Comparison of ENCODE assay signal across 18 cellular contexts in genomic region chr3:66021731-66022131, GRCh38. TPM values are rescaled to one million over a fixed set of nuclear protein-coding genes. Genes with fewer than 3 reads are reported as not detected.
A peak's percentile ranks its signal among the peaks of the same experiment; 100 is the strongest.
DNase-seq lines count a peak whose midpoint lies in the region; ATAC-seq and TF ChIP-seq lines count a peak whose summit lies in the region.
"Had no signal": no experiment of that assay in that cellular context is flagged by ENCODE, and none has a peak within 500 bp of the region (broad histone marks: within the 10 kb centered on the region; RNA-seq: fewer than 3 reads in every experiment).

No MANE protein-coding gene starts in this region.

- no peaks in the 10 kb centered on the region for H3K36me3 Mint-ChIP-seq in activated naive CD4-positive, alpha-beta T cell treated with anti-CD3 and anti-CD28 coated beads for 36 hours (ENCODE audit: low read depth)
- no peaks in the 10 kb centered on the region for H3K36me3 Mint-ChIP-seq in stimulated activated memory B cell treated with anti-CD40 and anti-IgM and Interleukin-4, amounts not matched to agents 10 μg/mL and 1 μg/mL and 100 μg/mL, for 72 hours
- H3K36me3 Mint-ChIP-seq: mesothelial cell of epicardium had no signal

- H3K27me3 ChIP-seq in HCT116 (ENCODE audit: insufficient read depth, low read length) (no peaks in the 10 kb centered on the region), left lung (no peaks in the 10 kb centered on the region)
- H3K27me3 ChIP-seq: cardiac muscle cell had no signal

- H3K4me3 Mint-ChIP-seq in activated naive CD4-positive, alpha-beta T cell treated with anti-CD3 and anti-CD28 coated beads for 36 hours, result no peak overlapping the region
- H3K4me3 Mint-ChIP-seq in stimulated activated memory B cell treated with anti-CD40 and anti-IgM and Interleukin-4, amounts not matched to agents 10 μg/mL and 1 μg/mL and 100 μg/mL, for 72 hours, result no peak overlapping the region
- H3K4me3 Mint-ChIP-seq: activated CD4-positive, alpha-beta memory T cell treated with anti-CD3 and anti-CD28 coated beads, Interleukin-2, amount 10 ng/mL, durations not matched to agents 7 days and 5 days; mesothelial cell of epicardium had no signal

- H3K36me3 ChIP-seq in HCT116 (ENCODE audit: control insufficient read depth in 1 of 2, insufficient read depth in 2 of 2, low read length in 2 of 2), result no peaks in the 10 kb centered on the region
- H3K36me3 ChIP-seq in left lung, result no peaks in the 10 kb centered on the region
- H3K36me3 ChIP-seq: cardiac muscle cell had no signal

- no TSS peak for BruUV-seq in HCT116 (replicated peaks; lab: Mats Ljungman, UMichigan)

- H3K4me3 ChIP-seq in HCT116 (replicated peaks in 1 of 2; ENCODE audit: low read depth in 1 of 2, low read length in 2 of 2), result peak overlapping the region; percentile 49 to 58
- H3K4me3 ChIP-seq in left lung, result no peak overlapping the region
- H3K4me3 ChIP-seq: cardiac muscle cell had no signal

- no peaks in the 10 kb centered on the region for H3K9me3 ChIP-seq in HCT116 (ENCODE audit: control insufficient read depth in 1 of 2, insufficient read depth in 1 of 2, low read depth in 1 of 2, low read length in 2 of 2)
- H3K9me3 ChIP-seq in left lung, result no peaks in the 10 kb centered on the region

- peaks cover 82% of the 10 kb centered on the region for H3K79me2 ChIP-seq in HCT116 (ENCODE audit: insufficient read depth, low read length)

- peak overlapping the region; percentile 54 for H3K9ac ChIP-seq in HCT116 (ENCODE audit: low read length)

- H3K27ac Mint-ChIP-seq in activated naive CD4-positive, alpha-beta T cell treated with anti-CD3 and anti-CD28 coated beads for 36 hours, result no peak overlapping the region
- no peak overlapping the region for H3K27ac Mint-ChIP-seq in stimulated activated memory B cell treated with anti-CD40 and anti-IgM and Interleukin-4, amounts not matched to agents 10 μg/mL and 1 μg/mL and 100 μg/mL, for 72 hours
- H3K27ac Mint-ChIP-seq: activated CD4-positive, alpha-beta memory T cell treated with anti-CD3 and anti-CD28 coated beads, Interleukin-2, amount 10 ng/mL, durations not matched to agents 7 days and 5 days had no signal

- TF ChIP-seq POLR2A in HCT116 (IDR thresholded peaks at IDR 0.05; ENCODE audit: borderline replicate concordance, extremely low read depth, insufficient read depth, insufficient read length), result no peak

- H3K4me1 ChIP-seq in HCT116 (ENCODE audit: control insufficient read depth in 1 of 2, insufficient read depth in 2 of 2, low read length in 2 of 2) (peaks cover 24 to 36% of the 10 kb centered on the region in 2 experiments), left lung (peaks cover 0 to 6% of the 10 kb centered on the region in 2 donors)

- ATAC-seq in HCT116 (peak; percentile 94), left lung (peak; percentile 79), GM21619 (IDR thresholded peaks at IDR 0.05; ENCODE audit: unreplicated experiment) (no peak)
- ATAC-seq in stimulated activated memory B cell treated with anti-CD40 and anti-IgM and Interleukin-4, amounts not matched to agents 10 μg/mL and 1 μg/mL and 100 μg/mL, for 72 hours, result no peak

- intact Hi-C loops in HCT116 (cut with micrococcal nuclease) (no loop called here), left lung (cut with DNase I) (no loop called here)
- intact Hi-C loops in activated naive CD4-positive, alpha-beta T cell treated with anti-CD3 and anti-CD28 coated beads for 36 hours (cut with micrococcal nuclease), result no loop called here

- CTCF ChIA-PET in HCT116 (lab: Charles Lee), result no interaction called here
- CTCF ChIA-PET in activated naive CD4-positive, alpha-beta T cell treated with anti-CD3 and anti-CD28 coated beads for 36 hours (lab: Charles Lee), result no interaction called here

- peaks cover 2% of the 10 kb centered on the region for H3K9me3 Mint-ChIP-seq in activated naive CD4-positive, alpha-beta T cell treated with anti-CD3 and anti-CD28 coated beads for 36 hours
- peaks cover 3% of the 10 kb centered on the region for H3K9me3 Mint-ChIP-seq in stimulated activated memory B cell treated with anti-CD40 and anti-IgM and Interleukin-4, amounts not matched to agents 10 μg/mL and 1 μg/mL and 100 μg/mL, for 72 hours
- H3K9me3 Mint-ChIP-seq: mesothelial cell of epicardium had no signal

- no peaks in the 10 kb centered on the region for H3K4me1 Mint-ChIP-seq in activated naive CD4-positive, alpha-beta T cell treated with anti-CD3 and anti-CD28 coated beads for 36 hours (ENCODE audit: low read depth)
- no peaks in the 10 kb centered on the region for H3K4me1 Mint-ChIP-seq in stimulated activated memory B cell treated with anti-CD40 and anti-IgM and Interleukin-4, amounts not matched to agents 10 μg/mL and 1 μg/mL and 100 μg/mL, for 72 hours
- H3K4me1 Mint-ChIP-seq: activated CD4-positive, alpha-beta memory T cell treated with anti-CD3 and anti-CD28 coated beads, Interleukin-2, amount 10 ng/mL, durations not matched to agents 7 days and 5 days had no signal

- no peaks in the 10 kb centered on the region for H3K9me2 ChIP-seq in HCT116 (ENCODE audit: insufficient read depth)

- peaks cover 4% of the 10 kb centered on the region for H3K27me3 Mint-ChIP-seq in activated naive CD4-positive, alpha-beta T cell treated with anti-CD3 and anti-CD28 coated beads for 36 hours (ENCODE audit: low read depth)
- no peaks in the 10 kb centered on the region for H3K27me3 Mint-ChIP-seq in stimulated activated memory B cell treated with anti-CD40 and anti-IgM and Interleukin-4, amounts not matched to agents 10 μg/mL and 1 μg/mL and 100 μg/mL, for 72 hours

- TF ChIP-seq RAD21 in HCT116 (IDR thresholded peaks at IDR 0.05; ENCODE audit: low read depth), result peak; percentile 17; the same call in 1 of the 2 replicates

- DNase-seq in A172 (ENCODE audit: low spot score) (peak; percentile 67), HCT116 (ENCODE audit: low read depth, low spot score) (peak; percentile 65), astrocyte of the hippocampus (ENCODE audit: low read depth, low spot score) (peak; percentile 35), left lung (no peak)
- DNase-seq in activated naive CD4-positive, alpha-beta T cell treated with anti-CD3 and anti-CD28 coated beads for 36 hours, result no peak
- DNase-seq in activated naive CD4-positive, alpha-beta T cell (lab: John Stamatoyannopoulos, UW), result no peak
- DNase-seq: activated CD4-positive, alpha-beta memory T cell treated with anti-CD3 and anti-CD28 coated beads, Interleukin-2, amount 10 ng/mL, durations not matched to agents 7 days and 5 days; activated effector memory CD4-positive, alpha-beta T cell treated with anti-CD3 and anti-CD28 coated beads, Interleukin-2, amount 50 U/mL, for 16 hours; DND-41; NCI-H187 treated with DMSO at 0.1 percent for 48 hours; NCI-H69; posterior cingulate gyrus; stimulated activated CD8-positive, alpha-beta memory T cell treated with anti-CD3 and anti-CD28 coated beads, Interleukin-4, amount 100 ng/mL, for 48 hours; trophoblast cell had no signal

- no peaks in the 10 kb centered on the region for H4K20me1 ChIP-seq in HCT116 (ENCODE audit: insufficient read depth)

- H2AFZ ChIP-seq in HCT116 (ENCODE audit: low read depth, low read length, poor library complexity, severe bottlenecking), result no peak overlapping the region

- H3K27ac ChIP-seq in HCT116 (ENCODE audit: low read depth, low read length), result peak overlapping the region; percentile 24; the same call in 1 of the 2 replicates
- no peak overlapping the region for H3K27ac ChIP-seq in left lung
- H3K27ac ChIP-seq: cardiac muscle cell had no signal

- TF ChIP-seq CTCF in HCT116 (IDR thresholded peaks at IDR 0.05 in 2 of 3, conservative IDR thresholded peaks at IDR 0.05 in 1 of 3; ENCODE audit: borderline replicate concordance in 1 of 3, insufficient read depth in 1 of 3, low read depth in 2 of 3, low read length in 2 of 3) (no peak), left lung (IDR thresholded peaks at IDR 0.05) (no peak)

- RAD21 ChIA-PET in HCT116 (lab: Charles Lee; ENCODE audit: low non-redundant PET in 1 of 2, low total read pairs in 2 of 2, uncharacterized antibody in 2 of 2, unreplicated experiment in 2 of 2), result no interaction called here

- peak overlapping the region; percentile 71 for H3K4me2 ChIP-seq in HCT116 (ENCODE audit: low read length)

- POLR2A ChIA-PET in HCT116 (lab: Charles Lee), result interaction anchor here (1.5 kb wide), 1 partner anchor 15 kb away, joined by 5 read pairs; no protein-coding TSS in a partner anchor

TF ChIP-seq in HCT116, 20 proteins besides CTCF, POLR2A, EP300 and RAD21:
- TF ChIP-seq JUND (IDR thresholded peaks at IDR 0.05) (peak; percentile 76), SP1 (IDR thresholded peaks at IDR 0.05; ENCODE audit: low read depth) (peak; percentile 42), ZNF274 (IDR thresholded peaks at IDR 0.05; ENCODE audit: low read depth, low read length) (no peak), FOSL1 (IDR thresholded peaks at IDR 0.05; ENCODE audit: low read depth) (peak; percentile 86)

RNA-seq across cellular contexts. Expression of gene MAGI1, which starts 17.0 kb away (rescaled TPM):
- total RNA-seq in A172 (2014; rRNA removed; shearing (Covaris generic)), result 3.5 and 4.7 TPM in 2 replicates
- 38.6 TPM for total RNA-seq in HCT116 (2021; ENCODE audit: unreplicated experiment)
- polyA plus RNA-seq in HCT116 (2012), result 16.6 and 18.5 TPM in 2 replicates
- total RNA-seq in left lung, result 10 to 100 TPM; 27.4 to 31.6 TPM
- not detected for total RNA-seq in activated naive CD4-positive, alpha-beta T cell treated with anti-CD3 and anti-CD28 coated beads for 36 hours

Comparison
In these comparisons a context has a peak if more than half of its experiments do, and no peak if none do; other contexts are left out.
1. DNase-seq: peak in A172 (single experiment), HCT116 (single experiment) and astrocyte of the hippocampus (single experiment); none in left lung (0 of 2), activated naive CD4-positive, alpha-beta T cell treated with anti-CD3 and anti-CD28 coated beads for 36 hours (single experiment) and activated naive CD4-positive, alpha-beta T cell (0 of 4).
2. ATAC-seq: peak in HCT116 (single experiment) and left lung (single experiment); none in GM21619 (single experiment) and stimulated activated memory B cell treated with anti-CD40 and anti-IgM and Interleukin-4, amounts not matched to agents 10 μg/mL and 1 μg/mL and 100 μg/mL, for 72 hours (single experiment).
3. H3K4me3 ChIP-seq: peak in HCT116 (2 of 2); none in left lung (0 of 2).